16 cellular contexts compared by ENCODE assay signal in genomic region chr12:92566448-92567040, GRCh38.
DNase-seq lines count a peak whose midpoint lies in the region; ATAC-seq, FAIRE-seq and TF ChIP-seq lines count a peak whose summit lies in the region.
"Had no signal": no experiment of that assay in that cellular context is flagged by ENCODE, and none has a peak within 500 bp of the region (broad histone marks: within the 10 kb centered on the region; RNA-seq: fewer than 3 reads in every experiment).

No MANE protein-coding gene starts in this region.

- TF ChIP-seq RAD21 in K562 (CRISPR knock-in tag; conservative IDR thresholded peaks at IDR 0.05 in 1 of 2, IDR thresholded peaks at IDR 0.05 in 1 of 2): no peak

- DNase-seq in activated T-cell treated with anti-CD3 and anti-CD28 coated beads, Interleukin-2, amount 50 U/mL, for 24 hours: no peak
- DNase-seq in activated T-cell treated with anti-CD3 and anti-CD28 coated beads, Interleukin-2, amount 50 U/mL, for 1 hour: no peak
- DNase-seq in OCI-LY7 (ENCODE audit: low spot score): no peak
- no peak for DNase-seq in K562 (ENCODE audit: extremely low read depth in 1 of 4, low spot score in 3 of 4)
- no peak for DNase-seq in stimulated activated naive CD8-positive, alpha-beta T cell treated with anti-CD3 and anti-CD28 coated beads, Interleukin-15, Interleukin-2, amounts not matched to agents 100 U/mL and 50 U/mL, for 24 hours
- DNase-seq in immature natural killer cell: no peak
- no peak for DNase-seq in HFFc6
- DNase-seq: KG1; NCI-H1092; NCI-H2227 treated with DMSO at 0.1 percent for 48 hours; NCI-H526; NK-92 treated with Interleukin-12 subunit alpha and Interleukin-12 subunit beta, amount 100 ng/mL, for 24 hours had no signal

- no TSS peak for BruUV-seq in OCI-LY7 (replicated peaks; lab: Mats Ljungman, UMichigan)
- BruUV-seq in K562 (replicated peaks; lab: Mats Ljungman, UMichigan): no TSS peak

- no peak for ATAC-seq in K562
- ATAC-seq in stimulated activated naive CD8-positive, alpha-beta T cell treated with anti-CD3 and anti-CD28 coated beads, Interleukin-15, Interleukin-2, amounts not matched to agents 100 U/mL and 50 U/mL, for 24 hours: peak; percentile 60
- ATAC-seq: A549 had no signal

- peak overlapping the region; percentile 42 for H3K27ac Mint-ChIP-seq in activated T-cell treated with anti-CD3 and anti-CD28 coated beads, Interleukin-2, amount 50 U/mL, for 24 hours
- H3K27ac Mint-ChIP-seq in immature natural killer cell (peak overlapping the region in 3 of 6 donors; percentile 7 to 47 (median 47)), HFFc6 (no peak overlapping the region)

- H3K4me2 ChIP-seq in OCI-LY7 (ENCODE audit: low read length) (no peak overlapping the region), K562 (ENCODE audit: insufficient read depth, low read length) (no peak overlapping the region)
- H3K4me2 ChIP-seq: A549 had no signal

- no peaks in the 10 kb centered on the region for H3K79me2 ChIP-seq in OCI-LY7 (ENCODE audit: insufficient read depth, low read depth, low read length)
- H3K79me2 ChIP-seq in K562 (ENCODE audit: control insufficient read depth, insufficient read depth, low read length): no peaks in the 10 kb centered on the region

- CTCF ChIA-PET in OCI-LY7 (lab: Charles Lee; ENCODE audit: unreplicated experiment) (interaction anchor here (0.6 kb wide), 2 partner anchors 7 to 150 kb away, joined by 3 read pairs; no protein-coding TSS in a partner anchor), K562 (lab: Yijun Ruan, JAX; ENCODE audit: low intra/inter-chr PET ratio) (no interaction called here)

- TF ChIP-seq EP300 in K562 (IDR thresholded peaks at IDR 0.05; ENCODE audit: low read length): no peak

- no peak for FAIRE-seq in K562 (lab: Jason Lieb, UNC)
- FAIRE-seq: A549, H1 had no signal

- H3K27ac ChIP-seq in OCI-LY7 (ENCODE audit: low read depth, low read length, poor library complexity, severe bottlenecking) (no peak overlapping the region), K562 (ENCODE audit: extremely low read depth, low read depth, low read length) (no peak overlapping the region)
- H3K27ac ChIP-seq: A549, RWPE1 had no signal

- peaks cover 14% of the 10 kb centered on the region for H3K9me3 Mint-ChIP-seq in activated T-cell treated with anti-CD3 and anti-CD28 coated beads, Interleukin-2, amount 50 U/mL, for 24 hours
- H3K9me3 Mint-ChIP-seq in immature natural killer cell (peaks cover 0 to 5% (median 0%) of the 10 kb centered on the region in 6 donors), HFFc6 (no peaks in the 10 kb centered on the region)

- H3K9me2 ChIP-seq in OCI-LY7 (ENCODE audit: insufficient read depth, low read length): no peaks in the 10 kb centered on the region

- H3K4me3 ChIP-seq in OCI-LY7 (ENCODE audit: low read depth, low read length, poor library complexity, severe bottlenecking): no peak overlapping the region
- no peak overlapping the region for H3K4me3 ChIP-seq in K562
- H3K4me3 ChIP-seq: A549 had no signal

- H3K9me1 ChIP-seq in K562 (ENCODE audit: control insufficient read depth, insufficient read depth, low read length): no peaks in the 10 kb centered on the region

- in situ Hi-C loops in K562 (cut with MboI): loop anchor here (5.0 to 25.0 kb wide), 2 partner anchors 419 to 754 kb away; partner anchors contain the start of gene BTG1

- no peaks in the 10 kb centered on the region for H3K27me3 ChIP-seq in K562 (ENCODE audit: control insufficient read depth in 2 of 2, insufficient read depth in 2 of 2, low read length in 2 of 2)

- H3K36me3 Mint-ChIP-seq in activated T-cell treated with anti-CD3 and anti-CD28 coated beads, Interleukin-2, amount 50 U/mL, for 24 hours (ENCODE audit: low read depth): peaks cover 24% of the 10 kb centered on the region
- H3K36me3 Mint-ChIP-seq in immature natural killer cell: peaks cover 4 to 20% (median 8%) of the 10 kb centered on the region in 3 donors
- no peaks in the 10 kb centered on the region for H3K36me3 Mint-ChIP-seq in HFFc6 (ENCODE audit: low read depth)
- H3K36me3 Mint-ChIP-seq: CD4-positive, CD25-positive, alpha-beta regulatory T cell had no signal

- H3K27me3 Mint-ChIP-seq in activated T-cell treated with anti-CD3 and anti-CD28 coated beads, Interleukin-2, amount 50 U/mL, for 24 hours: no peaks in the 10 kb centered on the region
- H3K27me3 Mint-ChIP-seq in immature natural killer cell (ENCODE audit: low read depth in 3 of 3): no peaks in the 10 kb centered on the region
- no peaks in the 10 kb centered on the region for H3K27me3 Mint-ChIP-seq in HFFc6 (ENCODE audit: insufficient read depth)
- H3K27me3 Mint-ChIP-seq: CD4-positive, CD25-positive, alpha-beta regulatory T cell had no signal

- TF ChIP-seq POLR2A in K562 (conservative IDR thresholded peaks at IDR 0.05): no peak

- no peaks in the 10 kb centered on the region for H3K36me3 ChIP-seq in OCI-LY7 (ENCODE audit: insufficient read depth, low read length)
- no peaks in the 10 kb centered on the region for H3K36me3 ChIP-seq in K562 (ENCODE audit: control insufficient read depth, insufficient read depth, low read length)

- no peak overlapping the region for H3K9ac ChIP-seq in K562 (ENCODE audit: insufficient read depth in 1 of 2, low read depth in 2 of 2, low read length in 2 of 2)

- H3K4me3 Mint-ChIP-seq in activated T-cell treated with anti-CD3 and anti-CD28 coated beads, Interleukin-2, amount 50 U/mL, for 24 hours: no peak overlapping the region
- H3K4me3 Mint-ChIP-seq in immature natural killer cell (no peak overlapping the region), HFFc6 (no peak overlapping the region)
- H3K4me3 Mint-ChIP-seq: CD4-positive, CD25-positive, alpha-beta regulatory T cell had no signal

- peaks cover 47% of the 10 kb centered on the region for H3K4me1 Mint-ChIP-seq in activated T-cell treated with anti-CD3 and anti-CD28 coated beads, Interleukin-2, amount 50 U/mL, for 24 hours (ENCODE audit: low read depth)
- H3K4me1 Mint-ChIP-seq in immature natural killer cell (peaks cover 3 to 11% of the 10 kb centered on the region in 2 donors), HFFc6 (ENCODE audit: low read depth) (peaks cover 8% of the 10 kb centered on the region)

- TF ChIP-seq CTCF in OCI-LY7 (conservative IDR thresholded peaks at IDR 0.05; ENCODE audit: low read length): no peak
- no peak for TF ChIP-seq CTCF in K562 (IDR thresholded peaks at IDR 0.05 in 2 of 3, conservative IDR thresholded peaks at IDR 0.05 in 1 of 3; ENCODE audit: insufficient read depth in 2 of 3, low read depth in 1 of 3, low read length in 3 of 3)
- TF ChIP-seq CTCF in HFFc6 (IDR thresholded peaks at IDR 0.05): no peak

- H2AFZ ChIP-seq in OCI-LY7 (ENCODE audit: low read length) (0 out of 2 replicates have a peak overlapping the region, but pooled peaks have one; percentile 27), K562 (ENCODE audit: low read depth, low read length) (no peak overlapping the region)

- no peaks in the 10 kb centered on the region for H4K20me1 ChIP-seq in OCI-LY7 (ENCODE audit: insufficient read depth, low read length)
- no peaks in the 10 kb centered on the region for H4K20me1 ChIP-seq in K562 (replicated peaks; ENCODE audit: control insufficient read depth, insufficient read depth, low read length)

- intact Hi-C loops in OCI-LY7 (cut with micrococcal nuclease; ENCODE audit: unreplicated experiment) (no loop called here), K562 (cut with micrococcal nuclease) (no loop called here)

- peaks cover 11% of the 10 kb centered on the region; the same call in 1 of the 2 replicates for H3K9me3 ChIP-seq in OCI-LY7 (ENCODE audit: low read length)
- H3K9me3 ChIP-seq in K562 (replicated peaks; ENCODE audit: control insufficient read depth, insufficient read depth, low read depth, low read length): no peaks in the 10 kb centered on the region

- peaks cover 40% of the 10 kb centered on the region for H3K4me1 ChIP-seq in OCI-LY7 (ENCODE audit: insufficient read depth, low read length, poor library complexity, severe bottlenecking)
- no peaks in the 10 kb centered on the region for H3K4me1 ChIP-seq in K562 (replicated peaks in 1 of 2; ENCODE audit: control insufficient read depth in 2 of 2, insufficient read depth in 2 of 2, low read length in 2 of 2)

- POLR2A ChIA-PET in OCI-LY7 (lab: Charles Lee) (interaction anchor here (0.6 to 2.0 kb wide), 11 partner anchors 88 to 536 kb away, joined by 3 to 7 read pairs (median 4); partner anchors contain the start of gene BTG1), K562 (lab: Yijun Ruan, JAX) (no interaction called here)

TF ChIP-seq in K562, 482 proteins besides CTCF, POLR2A, EP300 and RAD21:
- TF ChIP-seq MLX (CRISPR knock-in tag; conservative IDR thresholded peaks at IDR 0.05) (no peak), ZNF316 (IDR thresholded peaks at IDR 0.05) (0 out of 2 replicates have a peak, but pooled peaks have one; percentile 24), TBP (optimal IDR thresholded peaks at IDR 0.05; ENCODE audit: low read depth, low read length) (peak; percentile 64)
- TF ChIP-seq, protein P1, sequence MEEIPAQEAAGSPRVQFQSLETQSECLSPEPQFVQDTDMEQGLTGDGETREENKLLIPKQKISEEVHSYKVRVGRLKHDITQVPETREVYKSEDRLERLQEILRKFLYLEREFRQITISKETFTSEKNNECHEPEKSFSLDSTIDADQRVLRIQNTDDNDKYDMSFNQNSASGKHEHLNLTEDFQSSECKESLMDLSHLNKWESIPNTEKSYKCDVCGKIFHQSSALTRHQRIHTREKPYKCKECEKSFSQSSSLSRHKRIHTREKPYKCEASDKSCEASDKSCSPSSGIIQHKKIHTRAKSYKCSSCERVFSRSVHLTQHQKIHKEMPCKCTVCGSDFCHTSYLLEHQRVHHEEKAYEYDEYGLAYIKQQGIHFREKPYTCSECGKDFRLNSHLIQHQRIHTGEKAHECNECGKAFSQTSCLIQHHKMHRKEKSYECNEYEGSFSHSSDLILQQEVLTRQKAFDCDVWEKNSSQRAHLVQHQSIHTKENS (CRISPR knock-in tag; IDR thresholded peaks at IDR 0.05): no peak
